ENCODE assay signal across 11 cellular contexts in the genomic region with DNA sequence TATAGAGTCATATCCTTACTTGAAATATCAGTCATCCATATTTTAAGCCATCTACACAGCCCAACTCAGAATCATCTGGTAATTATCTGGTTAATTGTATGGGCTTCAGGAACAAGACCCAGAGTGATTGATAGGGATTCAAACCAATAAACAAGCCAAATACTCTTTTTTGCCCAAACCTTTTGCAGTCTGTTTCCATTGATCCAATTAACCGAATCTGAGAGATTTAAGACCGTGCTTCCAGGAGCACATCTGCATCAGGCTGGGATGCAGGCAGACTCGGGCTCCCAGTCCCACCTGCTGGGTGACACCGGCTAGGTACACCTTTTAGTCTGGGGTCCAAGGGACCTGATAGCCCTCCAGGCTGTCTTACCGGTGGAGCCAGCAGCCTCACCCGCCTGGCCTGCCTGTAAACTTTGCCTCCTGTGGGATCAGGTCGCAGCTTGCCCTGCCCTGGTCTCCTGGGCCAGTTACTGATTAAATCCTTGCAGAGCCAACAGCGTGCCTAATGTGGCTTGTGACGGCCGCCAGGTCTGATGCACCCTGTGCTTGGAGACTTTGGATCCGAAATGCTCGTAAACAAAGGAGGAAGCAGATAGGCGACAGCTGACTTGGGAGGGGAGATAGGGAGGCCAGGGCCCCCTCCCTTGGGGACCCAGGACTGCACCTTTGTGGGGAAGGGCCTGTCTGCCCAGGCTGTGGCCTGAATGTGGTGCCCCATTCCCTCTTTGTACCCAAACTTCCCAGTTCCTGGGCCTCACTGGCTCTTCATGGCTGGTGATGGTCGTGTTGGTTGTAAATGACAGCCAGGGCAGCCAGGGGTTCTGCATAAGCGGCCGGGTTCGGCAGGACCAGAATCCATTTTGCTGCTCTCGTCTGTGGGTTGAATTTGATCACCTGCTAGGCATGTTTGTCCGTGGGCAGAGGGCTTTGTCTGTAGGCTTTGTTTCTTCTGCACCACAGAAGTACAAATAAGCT. TPM values are rescaled to one million over a fixed set of nuclear protein-coding genes. Genes with fewer than 3 reads are reported as not detected.
DNase-seq lines count a peak whose midpoint lies in the region; ATAC-seq and TF ChIP-seq lines count a peak whose summit lies in the region.
"Had no signal": no experiment of that assay in that cellular context is flagged by ENCODE, and none has a peak within 500 bp of the region (broad histone marks: within the 10 kb centered on the region; RNA-seq: fewer than 3 reads in every experiment).

No MANE protein-coding gene starts in this region.

- WGBS in neuronal stem cell (ENCODE audit: extremely low coverage in 2 of 2, insufficient read length in 2 of 2, insufficient replicate concordance in 1 of 2), 2 donors: no CpG with 5 or more reads among the region's 19 CpGs

- H2AFZ ChIP-seq in neuronal stem cell (ENCODE audit: low read length): no peak overlapping the region

- H3K4me3 ChIP-seq in endocrine pancreas (ENCODE audit: control insufficient read depth, insufficient read depth, low read length): no peak overlapping the region
- H3K4me3 ChIP-seq in neuronal stem cell (ENCODE audit: low read length in 2 of 2): no peak overlapping the region

- no peak overlapping the region for H3K4ac ChIP-seq in neuronal stem cell (ENCODE audit: low read length)

- TF ChIP-seq CTCF in Calu3 (IDR thresholded peaks at IDR 0.05; ENCODE audit: unreplicated experiment): no peak

- peaks cover 21% of the 10 kb centered on the region for H3K79me1 ChIP-seq in neuronal stem cell (ENCODE audit: low read depth, low read length)

- H3K9ac ChIP-seq in endocrine pancreas (ENCODE audit: control insufficient read depth, insufficient read depth, low read length) (peak overlapping the region; percentile 38), neuronal stem cell (ENCODE audit: low read depth, low read length, poor library complexity) (no peak overlapping the region)

- no peaks in the 10 kb centered on the region for H3K27me3 Mint-ChIP-seq in Calu3 (ENCODE audit: unreplicated experiment)

- no TSS peak for BruUV-seq in Calu3 (replicated peaks; lab: Mats Ljungman, UMichigan)

- peak overlapping the region; percentile 99 for H3K27ac Mint-ChIP-seq in Calu3 (ENCODE audit: unreplicated experiment)

- DNase-seq in Calu3 (peak; percentile 70), NCI-H2171 (lab: John Stamatoyannopoulos, UW) (peak; percentile 29), neuronal stem cell (ENCODE audit: low spot score) (no peak), cerebellum (ENCODE audit: low spot score) (no peak)
- DNase-seq: activated CD4-positive, alpha-beta T cell treated with anti-CD3 and anti-CD28 coated beads for 4 hours; heart left ventricle; KG1 had no signal

- H3K36me3 ChIP-seq in endocrine pancreas (ENCODE audit: control insufficient read depth, insufficient read depth, low read length) (no peaks in the 10 kb centered on the region), neuronal stem cell (replicated peaks in 1 of 2; ENCODE audit: control insufficient read depth in 2 of 2, insufficient read depth in 2 of 2, low read length in 2 of 2) (no peaks in the 10 kb centered on the region)
- H3K36me3 ChIP-seq: heart left ventricle had no signal

- peak overlapping the region; percentile 100 for H3K4me3 Mint-ChIP-seq in Calu3 (ENCODE audit: low read depth, unreplicated experiment)

- H3K4me2 ChIP-seq in neuronal stem cell (ENCODE audit: insufficient read depth, low read length, poor library complexity, severe bottlenecking): no peak overlapping the region

- peaks cover 51% of the 10 kb centered on the region for H3K36me3 Mint-ChIP-seq in Calu3 (ENCODE audit: insufficient read depth, unreplicated experiment)

- H3K9me3 Mint-ChIP-seq in Calu3 (ENCODE audit: low read depth, unreplicated experiment): no peaks in the 10 kb centered on the region

- H2BK5ac ChIP-seq in neuronal stem cell (ENCODE audit: low read length): no peak overlapping the region

- H3K4me1 ChIP-seq in endocrine pancreas (ENCODE audit: control insufficient read depth, insufficient read depth, low read length) (no peaks in the 10 kb centered on the region), neuronal stem cell (ENCODE audit: control insufficient read depth in 2 of 2, insufficient read depth in 1 of 2, low read depth in 1 of 2, low read length in 2 of 2) (peaks cover 18 to 35% of the 10 kb centered on the region in 2 donors)

- H3K4me1 Mint-ChIP-seq in Calu3 (ENCODE audit: low read depth, unreplicated experiment): peaks cover 69% of the 10 kb centered on the region

- H3K27ac ChIP-seq in neuronal stem cell (replicated peaks; ENCODE audit: low read length): no peak overlapping the region

- H2BK120ac ChIP-seq in neuronal stem cell (ENCODE audit: low read depth, low read length): no peak overlapping the region

- intact Hi-C loops in Calu3 (cut with micrococcal nuclease; ENCODE audit: unreplicated experiment): loop anchor here (2.0 to 5.0 kb wide), 3 partner anchors 44 to 109 kb away; no protein-coding TSS in a partner anchor

- TF ChIP-seq POLR2A in GM18505 (IDR thresholded peaks at IDR 0.05; ENCODE audit: borderline replicate concordance, extremely low read depth, insufficient read depth, insufficient read length): no peak

- H4K91ac ChIP-seq in neuronal stem cell (ENCODE audit: low read depth, low read length, poor library complexity): no peak overlapping the region

- ATAC-seq in HG02588 (IDR thresholded peaks at IDR 0.05; ENCODE audit: unreplicated experiment) (no peak), GM18505 (IDR thresholded peaks at IDR 0.05; ENCODE audit: unreplicated experiment) (no peak), GM18519 (IDR thresholded peaks at IDR 0.05; ENCODE audit: low FRiP score, unreplicated experiment) (no peak)
- ATAC-seq: heart left ventricle had no signal

- no peak overlapping the region for H2BK12ac ChIP-seq in neuronal stem cell (ENCODE audit: low read length)

- H3K9me3 ChIP-seq in endocrine pancreas (ENCODE audit: control insufficient read depth, low read length): no peaks in the 10 kb centered on the region
- H3K9me3 ChIP-seq in neuronal stem cell (replicated peaks in 1 of 2; ENCODE audit: control insufficient read depth in 2 of 2, insufficient read depth in 1 of 2, low read depth in 1 of 2, low read length in 2 of 2): peaks cover 0 to 4% of the 10 kb centered on the region in 2 donors
- H3K9me3 ChIP-seq: heart left ventricle had no signal

- peak overlapping the region; percentile 83 for H2AK5ac ChIP-seq in neuronal stem cell (ENCODE audit: low read depth, low read length)

- H2BK15ac ChIP-seq in neuronal stem cell (ENCODE audit: low read length): no peak overlapping the region

- H3K27me3 ChIP-seq in endocrine pancreas (ENCODE audit: control insufficient read depth, insufficient read depth, low read length): no peaks in the 10 kb centered on the region
- H3K27me3 ChIP-seq in neuronal stem cell (ENCODE audit: control insufficient read depth in 3 of 3, insufficient read depth in 3 of 3, low read depth in 1 of 3, low read length in 3 of 3): peaks cover 0 to 4% (median 0%) of the 10 kb centered on the region in 3 experiments
- H3K27me3 ChIP-seq: heart left ventricle had no signal

- H3K18ac ChIP-seq in neuronal stem cell (ENCODE audit: low read length): peak overlapping the region; percentile 32

- H3K14ac ChIP-seq in neuronal stem cell (ENCODE audit: low read length): no peak overlapping the region

- H4K8ac ChIP-seq in neuronal stem cell (ENCODE audit: low read depth, low read length): no peak overlapping the region

- peak overlapping the region; percentile 49 for H3K23ac ChIP-seq in neuronal stem cell (ENCODE audit: low read depth, low read length, poor library complexity)

- CTCF ChIA-PET in Calu3 (lab: Charles Lee): interaction anchor here (0.6 to 0.8 kb wide), 2 partner anchors 21 to 266 kb away, joined by 4 to 5 read pairs; no protein-coding TSS in a partner anchor

RNA-seq across cellular contexts. Expression of gene CMIP, which starts 3.8 kb away (rescaled TPM):
- 79.9 and 82.7 TPM in 2 replicates for total RNA-seq in Calu3 (2022)
- polyA plus RNA-seq in neuronal stem cell (2013, experiment 1 of 2): 29.4 TPM
- polyA plus RNA-seq in neuronal stem cell (2013, experiment 2 of 2): 31.2 TPM
- 44.4 TPM for total RNA-seq in cerebellum

Comparison
In these comparisons a context has a peak if more than half of its experiments do, and no peak if none do; other contexts are left out.
1. DNase-seq: peak in Calu3 (single experiment) and NCI-H2171 (single experiment); none in neuronal stem cell (single experiment) and cerebellum (single experiment).